In the genomic region with DNA sequence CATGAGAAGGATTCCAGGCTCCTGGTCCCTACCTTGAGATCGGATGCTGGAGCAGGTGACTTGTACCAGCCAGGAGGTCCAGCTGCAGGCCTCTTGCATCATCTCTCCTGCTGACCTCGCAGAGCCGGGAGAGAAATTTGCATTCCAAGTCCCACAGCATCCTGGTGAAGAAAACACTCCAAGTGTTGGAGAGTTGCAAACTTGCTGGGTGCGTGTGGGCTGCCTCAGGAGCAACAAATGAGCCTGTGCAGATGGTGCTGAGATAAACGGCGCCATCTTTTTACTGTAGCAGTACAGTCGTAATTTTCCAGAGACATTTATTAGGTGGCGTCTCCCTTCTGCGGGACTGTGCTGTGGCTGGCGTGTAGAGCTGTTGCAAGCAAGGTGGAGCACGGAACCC, we compare ENCODE assay signal across 1 cellular context.
TF ChIP-seq lines count a peak whose summit lies in the region.

No MANE protein-coding gene starts in this region.

TF ChIP-seq in WTC11, 78 proteins besides CTCF, POLR2A, EP300 and RAD21 (continued from another document):
- TF ChIP-seq, protein P1, sequence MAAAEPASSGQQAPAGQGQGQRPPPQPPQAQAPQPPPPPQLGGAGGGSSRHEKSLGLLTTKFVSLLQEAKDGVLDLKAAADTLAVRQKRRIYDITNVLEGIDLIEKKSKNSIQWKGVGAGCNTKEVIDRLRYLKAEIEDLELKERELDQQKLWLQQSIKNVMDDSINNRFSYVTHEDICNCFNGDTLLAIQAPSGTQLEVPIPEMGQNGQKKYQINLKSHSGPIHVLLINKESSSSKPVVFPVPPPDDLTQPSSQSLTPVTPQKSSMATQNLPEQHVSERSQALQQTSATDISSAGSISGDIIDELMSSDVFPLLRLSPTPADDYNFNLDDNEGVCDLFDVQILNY (CRISPR knock-in tag; IDR thresholded peaks at IDR 0.05) = no peak
- TF ChIP-seq TEAD1 (CRISPR knock-in tag; IDR thresholded peaks at IDR 0.05) (no peak), ZNF317 (CRISPR knock-in tag; IDR thresholded peaks at IDR 0.05; ENCODE audit: borderline replicate concordance, low read depth) (no peak), ZNF423 (CRISPR knock-in tag; IDR thresholded peaks at IDR 0.05) (no peak)
- TF ChIP-seq, protein P2, sequence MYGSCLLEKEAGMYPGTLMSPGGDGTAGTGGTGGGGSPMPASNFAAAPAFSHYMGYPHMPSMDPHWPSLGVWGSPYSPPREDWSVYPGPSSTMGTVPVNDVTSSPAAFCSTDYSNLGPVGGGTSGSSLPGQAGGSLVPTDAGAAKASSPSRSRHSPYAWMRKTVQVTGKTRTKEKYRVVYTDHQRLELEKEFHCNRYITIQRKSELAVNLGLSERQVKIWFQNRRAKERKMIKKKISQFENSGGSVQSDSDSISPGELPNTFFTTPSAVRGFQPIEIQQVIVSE (CRISPR knock-in tag; IDR thresholded peaks at IDR 0.05; ENCODE audit: borderline replicate concordance) = no peak
- TF ChIP-seq, protein P3, sequence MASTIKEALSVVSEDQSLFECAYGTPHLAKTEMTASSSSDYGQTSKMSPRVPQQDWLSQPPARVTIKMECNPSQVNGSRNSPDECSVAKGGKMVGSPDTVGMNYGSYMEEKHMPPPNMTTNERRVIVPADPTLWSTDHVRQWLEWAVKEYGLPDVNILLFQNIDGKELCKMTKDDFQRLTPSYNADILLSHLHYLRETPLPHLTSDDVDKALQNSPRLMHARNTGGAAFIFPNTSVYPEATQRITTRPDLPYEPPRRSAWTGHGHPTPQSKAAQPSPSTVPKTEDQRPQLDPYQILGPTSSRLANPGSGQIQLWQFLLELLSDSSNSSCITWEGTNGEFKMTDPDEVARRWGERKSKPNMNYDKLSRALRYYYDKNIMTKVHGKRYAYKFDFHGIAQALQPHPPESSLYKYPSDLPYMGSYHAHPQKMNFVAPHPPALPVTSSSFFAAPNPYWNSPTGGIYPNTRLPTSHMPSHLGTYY (CRISPR knock-in tag; IDR thresholded peaks at IDR 0.05) = no peak
- TF ChIP-seq, protein P4, sequence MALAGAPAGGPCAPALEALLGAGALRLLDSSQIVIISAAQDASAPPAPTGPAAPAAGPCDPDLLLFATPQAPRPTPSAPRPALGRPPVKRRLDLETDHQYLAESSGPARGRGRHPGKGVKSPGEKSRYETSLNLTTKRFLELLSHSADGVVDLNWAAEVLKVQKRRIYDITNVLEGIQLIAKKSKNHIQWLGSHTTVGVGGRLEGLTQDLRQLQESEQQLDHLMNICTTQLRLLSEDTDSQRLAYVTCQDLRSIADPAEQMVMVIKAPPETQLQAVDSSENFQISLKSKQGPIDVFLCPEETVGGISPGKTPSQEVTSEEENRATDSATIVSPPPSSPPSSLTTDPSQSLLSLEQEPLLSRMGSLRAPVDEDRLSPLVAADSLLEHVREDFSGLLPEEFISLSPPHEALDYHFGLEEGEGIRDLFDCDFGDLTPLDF (CRISPR knock-in tag; IDR thresholded peaks at IDR 0.05) = no peak
